Comparison of ENCODE assay signal across 17 cellular contexts in genomic region chr5:142617416-142617815, GRCh38.
DNase-seq lines count a peak whose midpoint lies in the region; ATAC-seq and TF ChIP-seq lines count a peak whose summit lies in the region.
"Had no signal": no experiment of that assay in that cellular context is flagged by ENCODE, and none has a peak within 500 bp of the region (broad histone marks: within the 10 kb centered on the region; RNA-seq: fewer than 3 reads in every experiment).

No MANE protein-coding gene starts in this region.

- peaks cover 17% of the 10 kb centered on the region for H3K4me1 Mint-ChIP-seq in activated T-cell treated with anti-CD3 and anti-CD28 coated beads, Interleukin-2, amount 50 U/mL, for 72 hours (ENCODE audit: low read depth)
- H3K4me1 Mint-ChIP-seq: B cell; naive thymus-derived CD8-positive, alpha-beta T cell had no signal

- H3K4me3 ChIP-seq in left ventricle myocardium inferior (no peak overlapping the region), colonic mucosa (no peak overlapping the region)
- H3K4me3 ChIP-seq: lung, uterus had no signal

- H3K9me3 ChIP-seq in left ventricle myocardium inferior (replicated peaks): peaks cover 6% of the 10 kb centered on the region
- no peaks in the 10 kb centered on the region for H3K9me3 ChIP-seq in colonic mucosa
- H3K9me3 ChIP-seq: uterus had no signal

- H3K4me1 ChIP-seq in left ventricle myocardium inferior (peaks cover 22% of the 10 kb centered on the region), colonic mucosa (no peaks in the 10 kb centered on the region)
- H3K4me1 ChIP-seq: uterus had no signal

- no peaks in the 10 kb centered on the region for H3K36me3 Mint-ChIP-seq in activated T-cell treated with anti-CD3 and anti-CD28 coated beads, Interleukin-2, amount 50 U/mL, for 72 hours (ENCODE audit: insufficient read depth in 2 of 2)
- H3K36me3 Mint-ChIP-seq: naive thymus-derived CD8-positive, alpha-beta T cell had no signal

- H3K4me3 Mint-ChIP-seq in activated T-cell treated with anti-CD3 and anti-CD28 coated beads, Interleukin-2, amount 50 U/mL, for 72 hours: peak overlapping the region; percentile 32 to 66
- H3K4me3 Mint-ChIP-seq: B cell; naive thymus-derived CD8-positive, alpha-beta T cell had no signal

- ATAC-seq in left ventricle myocardium superior (no peak), GM21619 (IDR thresholded peaks at IDR 0.05; ENCODE audit: unreplicated experiment) (peak; percentile 53)
- ATAC-seq in activated T-cell treated with anti-CD3 and anti-CD28 coated beads, Interleukin-2, amount 50 U/mL, for 72 hours (replicated peaks in 1 of 2): peak; percentile 93 to 96
- ATAC-seq: naive thymus-derived CD8-positive, alpha-beta T cell had no signal

- no peak for TF ChIP-seq CTCF in left ventricle myocardium inferior (IDR thresholded peaks at IDR 0.05; ENCODE audit: borderline replicate concordance)
- no peak for TF ChIP-seq CTCF in colonic mucosa (IDR thresholded peaks at IDR 0.05)

- intact Hi-C loops in left ventricle myocardium inferior (cut with micrococcal nuclease): no loop called here
- intact Hi-C loops in left ventricle myocardium superior (cut with micrococcal nuclease): no loop called here
- intact Hi-C loops in colonic mucosa (cut with DNase I): no loop called here

- peaks cover 24% of the 10 kb centered on the region for H3K27me3 Mint-ChIP-seq in activated T-cell treated with anti-CD3 and anti-CD28 coated beads, Interleukin-2, amount 50 U/mL, for 72 hours (ENCODE audit: low read depth)

- H3K9ac ChIP-seq in colonic mucosa (ENCODE audit: low read depth in 2 of 2, low read length in 2 of 2): no peak overlapping the region

- H3K27ac ChIP-seq in left ventricle myocardium inferior (replicated peaks) (peak overlapping the region; percentile 31), colonic mucosa (no peak overlapping the region)
- H3K27ac ChIP-seq: uterus had no signal

- peak overlapping the region; percentile 55 for H3K27ac Mint-ChIP-seq in activated T-cell treated with anti-CD3 and anti-CD28 coated beads, Interleukin-2, amount 50 U/mL, for 72 hours
- H3K27ac Mint-ChIP-seq: B cell; naive thymus-derived CD8-positive, alpha-beta T cell had no signal

- no peak for DNase-seq in left ventricle myocardium inferior
- DNase-seq in left ventricle myocardium superior: no peak
- DNase-seq in activated T-cell treated with anti-CD3 and anti-CD28 coated beads, Interleukin-2, amount 50 U/mL, for 72 hours: peak; percentile 33 to 52
- DNase-seq in stimulated activated CD4-positive, alpha-beta T cell treated with anti-CD3 and anti-CD28 coated beads, Interleukin-4, amount 100 ng/mL, for 48 hours (ENCODE audit: low read depth in 2 of 2): peak; percentile 12 to 20
- DNase-seq in T1000 (lab: John Stamatoyannopoulos, UW): no peak
- no peak for DNase-seq in activated effector memory CD4-positive, alpha-beta T cell treated with Interleukin-2 at 50 U/mL for 16 hours
- no peak for DNase-seq in colonic mucosa
- DNase-seq: DMS 273 treated with DMSO at 0.1 percent for 48 hours; naive thymus-derived CD8-positive, alpha-beta T cell; NCI-H1105; SHP77; stimulated activated naive CD4-positive, alpha-beta T cell treated with Interleukin-2 at 50 U/mL for 16 hours; T-helper 9 cell; uterus had no signal

- no peaks in the 10 kb centered on the region for H3K9me3 Mint-ChIP-seq in activated T-cell treated with anti-CD3 and anti-CD28 coated beads, Interleukin-2, amount 50 U/mL, for 72 hours

- no peaks in the 10 kb centered on the region for H3K27me3 ChIP-seq in left ventricle myocardium inferior (ENCODE audit: low read depth)
- no peaks in the 10 kb centered on the region for H3K27me3 ChIP-seq in colonic mucosa
- H3K27me3 ChIP-seq: uterus had no signal

- H3K36me3 ChIP-seq in left ventricle myocardium inferior (no peaks in the 10 kb centered on the region), colonic mucosa (no peaks in the 10 kb centered on the region)
- H3K36me3 ChIP-seq: uterus had no signal

Comparison
In these comparisons a context has a peak if more than half of its experiments do, and no peak if none do; other contexts are left out.
1. DNase-seq: peak in activated T-cell treated with anti-CD3 and anti-CD28 coated beads, Interleukin-2, amount 50 U/mL, for 72 hours (2 of 2) and stimulated activated CD4-positive, alpha-beta T cell treated with anti-CD3 and anti-CD28 coated beads, Interleukin-4, amount 100 ng/mL, for 48 hours (2 of 2); none in left ventricle myocardium inferior (single experiment), left ventricle myocardium superior (single experiment), T1000 (single experiment), activated effector memory CD4-positive, alpha-beta T cell treated with Interleukin-2 at 50 U/mL for 16 hours (single experiment) and colonic mucosa (single experiment).